1 cellular context compared by ENCODE assay signal in genomic region chr5:152388610-152389009, GRCh38.
A peak's percentile ranks its signal among the peaks of the same experiment; 100 is the strongest.
TF ChIP-seq lines count a peak whose summit lies in the region.

No MANE protein-coding gene starts in this region.

TF ChIP-seq in GM23338, 12 proteins besides CTCF, POLR2A, EP300 and RAD21 (continued from another document):
- TF ChIP-seq ZNF462 (CRISPR knock-in tag; IDR thresholded peaks at IDR 0.05) (peak; percentile 95), JUNB (IDR thresholded peaks at IDR 0.05; ENCODE audit: unreplicated experiment) (no peak)
TF ChIP-seq in GM23338: peak in this region for 1.
